ENCODE assay signal across 8 cellular contexts in genomic region chr7:44981035-44981706, GRCh38.
A peak's percentile ranks its signal among the peaks of the same experiment; 100 is the strongest.
DNase-seq lines count a peak whose midpoint lies in the region; ATAC-seq, FAIRE-seq and TF ChIP-seq lines count a peak whose summit lies in the region.

No MANE protein-coding gene starts in this region.

- H3K27ac ChIP-seq in BLaER1 treated with 17β-estradiol and CSF1 and Interleukin-3, amounts not matched to agents 10 nM and 100 nM, result peak overlapping the region; percentile 77 to 93 (median 88)

- H3K9ac ChIP-seq in BLaER1 treated with 17β-estradiol and CSF1 and Interleukin-3, amounts not matched to agents 10 nM and 100 nM, result peak overlapping the region; percentile 63 to 90 (median 79)

- H4K20me1 ChIP-seq in BLaER1 treated with 17β-estradiol and CSF1 and Interleukin-3, amounts not matched to agents 10 nM and 100 nM, result peaks cover 0 to 70% (median 40%) of the 10 kb centered on the region in 11 experiments; a peak in 20 of 22 replicates

- peaks cover 82 to 94% (median 93%) of the 10 kb centered on the region in 10 experiments for H3K4me1 ChIP-seq in BLaER1 treated with 17β-estradiol and CSF1 and Interleukin-3, amounts not matched to agents 10 nM and 100 nM

- peak overlapping the region; percentile 11 to 82 (median 51) for H3K4me3 ChIP-seq in BLaER1 treated with 17β-estradiol and CSF1 and Interleukin-3, amounts not matched to agents 10 nM and 100 nM

- no peak for FAIRE-seq in D721Med (lab: Jason Lieb, UNC)

- no peaks in the 10 kb centered on the region for H3K27me3 ChIP-seq in BLaER1 treated with 17β-estradiol and CSF1 and Interleukin-3, amounts not matched to agents 10 nM and 100 nM

- DNase-seq in SIG-M5 treated with dmso at 0.1 percent for 504 hours (lab: John Stamatoyannopoulos, UW; ENCODE audit: unreplicated experiment) (peak; percentile 68), islet precursor cell (peak; percentile 50), 8988T (no peak), D721Med (ENCODE audit: insufficient read length, low spot score) (no peak), NCI-H524 treated with DMSO at 0.1 percent for 48 hours (lab: John Stamatoyannopoulos, UW) (no peak), superior temporal gyrus (ENCODE audit: extremely low spot score) (no peak)

- peak overlapping the region; percentile 85 to 100 (median 94) for H3K4me2 ChIP-seq in BLaER1 treated with 17β-estradiol and CSF1 and Interleukin-3, amounts not matched to agents 10 nM and 100 nM

- peaks cover 43 to 60% (median 54%) of the 10 kb centered on the region in 11 experiments for H3K36me3 ChIP-seq in BLaER1 treated with 17β-estradiol and CSF1 and Interleukin-3, amounts not matched to agents 10 nM and 100 nM

- TF ChIP-seq CTCF in D721Med (IDR thresholded peaks at IDR 0.05; ENCODE audit: insufficient read depth, missing control alignments), result no peak

- peak; percentile 3 for ATAC-seq in GM21360 (IDR thresholded peaks at IDR 0.05; ENCODE audit: unreplicated experiment)

- H3K9me3 ChIP-seq in BLaER1 treated with 17β-estradiol and CSF1 and Interleukin-3, amounts not matched to agents 10 nM and 100 nM (replicated peaks in 1 of 11), result no peaks in the 10 kb centered on the region

Comparison
In these comparisons a context has a peak if more than half of its experiments do, and no peak if none do; other contexts are left out.
1. DNase-seq: peak in SIG-M5 treated with dmso at 0.1 percent for 504 hours (single experiment) and islet precursor cell (single experiment); none in 8988T (single experiment), D721Med (single experiment), NCI-H524 treated with DMSO at 0.1 percent for 48 hours (single experiment) and superior temporal gyrus (single experiment).